Comparison of ENCODE assay signal across 25 cellular contexts in genomic region chr16:64545769-64546168, GRCh38.
DNase-seq lines count a peak whose midpoint lies in the region; ATAC-seq, FAIRE-seq and TF ChIP-seq lines count a peak whose summit lies in the region.
"Had no signal": no experiment of that assay in that cellular context is flagged by ENCODE, and none has a peak within 500 bp of the region (broad histone marks: within the 10 kb centered on the region; RNA-seq: fewer than 3 reads in every experiment).

No MANE protein-coding gene starts in this region.

- no peaks in the 10 kb centered on the region for H3K36me3 ChIP-seq in small intestine (ENCODE audit: control insufficient read depth in 2 of 2, insufficient read depth in 2 of 2, low read length in 2 of 2)
- H3K36me3 ChIP-seq: BLaER1, gastroesophageal sphincter, stomach had no signal

- no peak overlapping the region for H3K27ac ChIP-seq in small intestine (ENCODE audit: low read depth in 1 of 2, low read length in 1 of 2)
- H3K27ac ChIP-seq: BLaER1, gastroesophageal sphincter, hepatocyte, parathyroid adenoma, PC-9, stomach had no signal

- no peaks in the 10 kb centered on the region for H3K27me3 ChIP-seq in small intestine (ENCODE audit: control insufficient read depth in 2 of 2, insufficient read depth in 2 of 2, low read length in 2 of 2)
- H3K27me3 ChIP-seq: BLaER1, gastroesophageal sphincter, hepatocyte, stomach had no signal

- 69 to 84% (median 71%) methylated on average over 2 of the region's 2 CpGs for whole genome bisulfite sequencing in small intestine, 3 donors

- TF ChIP-seq CTCF in choroid plexus epithelial cell (conservative IDR thresholded peaks at IDR 0.05; ENCODE audit: low read depth, low read length): no peak

- no peaks in the 10 kb centered on the region for H3K9me3 ChIP-seq in small intestine (ENCODE audit: control insufficient read depth, low read depth)
- H3K9me3 ChIP-seq: BLaER1, gastroesophageal sphincter, stomach had no signal

- no peak for FAIRE-seq in small intestine (lab: Jason Lieb, UNC)

- H3K4me3 ChIP-seq in choroid plexus epithelial cell (ENCODE audit: low read depth, low read length) (no peak overlapping the region), small intestine (ENCODE audit: low read depth in 1 of 2, low read length in 2 of 2) (no peak overlapping the region)
- H3K4me3 ChIP-seq: BLaER1, gastroesophageal sphincter, hepatocyte, PC-9, stomach had no signal

- no peaks in the 10 kb centered on the region for H3K4me1 ChIP-seq in small intestine (ENCODE audit: control insufficient read depth in 2 of 2, insufficient read depth in 1 of 2, low read depth in 1 of 2, low read length in 1 of 2)
- H3K4me1 ChIP-seq: BLaER1, gastroesophageal sphincter, parathyroid adenoma, stomach had no signal

- no peak for ATAC-seq in HG03432 (IDR thresholded peaks at IDR 0.05; ENCODE audit: unreplicated experiment)
- ATAC-seq: activated T-cell treated with anti-CD3 and anti-CD28 coated beads, Interleukin-2, amount 50 U/mL, for 4 hours; gastroesophageal sphincter; HCT116 had no signal

- DNase-seq in HPDE6-E6E7 (ENCODE audit: extremely low spot score) (peak; percentile 29), NCI-H226 (peak; percentile 34), choroid plexus epithelial cell (ENCODE audit: low read depth) (peak; percentile 8), myocyte (ENCODE audit: low read depth) (peak; percentile 21), GF-D8 (lab: John Stamatoyannopoulos, UW) (no peak), small intestine (no peak)
- DNase-seq: activated gamma-delta T cell; activated naive CD8-positive, alpha-beta T cell treated with anti-CD3 and anti-CD28 coated beads for 36 hours; activated T-cell treated with anti-CD3 and anti-CD28 coated beads, Interleukin-2, amount 50 U/mL, for 4 hours; aorta; caudate nucleus; GDM1; NCI-H1048; NCI-H510A treated with DMSO at 0.1 percent for 48 hours; NK-92 treated with Interleukin-12 subunit alpha and Interleukin-12 subunit beta, amount 100 ng/mL, for 24 hours; PC-9; SHP77 treated with DMSO at 0.1 percent for 48 hours; stomach; T-helper 2 cell had no signal

Comparison
In these comparisons a context has a peak if more than half of its experiments do, and no peak if none do; other contexts are left out.
1. DNase-seq: peak in HPDE6-E6E7 (single experiment), NCI-H226 (single experiment), choroid plexus epithelial cell (single experiment) and myocyte (single experiment); none in GF-D8 (single experiment) and small intestine (single experiment).